Comparison of ENCODE assay signal across 9 cellular contexts in genomic region chr3:163490119-163490518, GRCh38.
DNase-seq lines count a peak whose midpoint lies in the region; ATAC-seq and TF ChIP-seq lines count a peak whose summit lies in the region.
"Had no signal": no experiment of that assay in that cellular context is flagged by ENCODE, and none has a peak within 500 bp of the region (broad histone marks: within the 10 kb centered on the region; RNA-seq: fewer than 3 reads in every experiment).

No MANE protein-coding gene starts in this region.

- H3K27ac ChIP-seq in RWPE1 (no peak overlapping the region), foreskin keratinocyte (no peak overlapping the region)

- POLR2A ChIA-PET in RWPE1 (lab: Yijun Ruan, JAX; ENCODE audit: low non-redundant PET) = no interaction called here

- no peaks in the 10 kb centered on the region for H3K4me1 ChIP-seq in foreskin keratinocyte

- ATAC-seq in GM18870 (IDR thresholded peaks at IDR 0.05; ENCODE audit: unreplicated experiment) = peak; percentile 78
- ATAC-seq in HG03439 (IDR thresholded peaks at IDR 0.05; ENCODE audit: unreplicated experiment) = peak; percentile 89
- ATAC-seq in foreskin keratinocyte = peak; percentile 45
- no peak for ATAC-seq in stimulated activated naive CD8-positive, alpha-beta T cell treated with anti-CD3 and anti-CD28 coated beads, Interleukin-15, Interleukin-2, amounts not matched to agents 100 U/mL and 50 U/mL, for 24 hours
- ATAC-seq: right cardiac atrium had no signal

- H3K27me3 ChIP-seq in foreskin keratinocyte = no peaks in the 10 kb centered on the region

- TF ChIP-seq CTCF in RWPE1 (conservative IDR thresholded peaks at IDR 0.05; ENCODE audit: low read depth) = 0 out of 2 replicates have a peak, but pooled peaks have one; percentile 28
- peak; percentile 53 for TF ChIP-seq CTCF in foreskin keratinocyte (conservative IDR thresholded peaks at IDR 0.05)

- DNase-seq in DMS53 (lab: John Stamatoyannopoulos, UW) (peak; percentile 84), RWPE1 (ENCODE audit: low spot score) (peak; percentile 13), foreskin keratinocyte (peak; percentile 7 to 33), T-helper 9 cell (no peak), NCI-H345 treated with DMSO at 0.1 percent for 48 hours (lab: John Stamatoyannopoulos, UW; ENCODE audit: unreplicated experiment) (no peak)
- peak; percentile 36 for DNase-seq in stimulated activated naive CD8-positive, alpha-beta T cell treated with anti-CD3 and anti-CD28 coated beads, Interleukin-15, Interleukin-2, amounts not matched to agents 100 U/mL and 50 U/mL, for 24 hours

- CTCF ChIA-PET in RWPE1 (lab: Yijun Ruan, JAX) = interaction anchor here (0.5 to 1.1 kb wide), 5 partner anchors 30 to 432 kb away, joined by 3 to 4 read pairs (median 3); no protein-coding TSS in a partner anchor

Comparison
In these comparisons a context has a peak if more than half of its experiments do, and no peak if none do; other contexts are left out.
1. DNase-seq: peak in DMS53 (single experiment), RWPE1 (single experiment), foreskin keratinocyte (2 of 2) and stimulated activated naive CD8-positive, alpha-beta T cell treated with anti-CD3 and anti-CD28 coated beads, Interleukin-15, Interleukin-2, amounts not matched to agents 100 U/mL and 50 U/mL, for 24 hours (single experiment); none in T-helper 9 cell (single experiment) and NCI-H345 treated with DMSO at 0.1 percent for 48 hours (single experiment).